Comparison of ENCODE assay signal across 1 cellular context in the genomic region with DNA sequence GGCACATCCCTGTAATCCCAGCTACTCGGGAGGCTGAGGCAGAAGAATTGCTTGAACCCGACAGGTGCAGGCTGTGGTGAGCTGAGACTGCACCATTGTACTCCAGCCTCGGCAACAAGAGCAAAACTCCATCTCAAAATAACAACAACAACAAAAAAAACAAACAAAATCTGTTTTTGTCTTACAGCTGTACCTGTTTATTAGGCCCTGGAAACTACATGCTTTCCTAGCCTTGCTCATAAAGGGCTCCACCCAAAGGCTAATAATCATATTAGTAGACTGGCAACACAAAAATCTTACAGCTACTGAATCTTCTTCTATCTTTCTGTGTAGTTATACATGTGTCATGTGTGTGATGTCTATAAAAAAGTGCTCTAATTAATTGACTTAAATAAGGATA.
TF ChIP-seq lines count a peak whose summit lies in the region.

No MANE protein-coding gene starts in this region.

TF ChIP-seq in HepG2, 621 proteins besides CTCF, POLR2A, EP300 and RAD21 (continued from another document):
- TF ChIP-seq, protein P1, sequence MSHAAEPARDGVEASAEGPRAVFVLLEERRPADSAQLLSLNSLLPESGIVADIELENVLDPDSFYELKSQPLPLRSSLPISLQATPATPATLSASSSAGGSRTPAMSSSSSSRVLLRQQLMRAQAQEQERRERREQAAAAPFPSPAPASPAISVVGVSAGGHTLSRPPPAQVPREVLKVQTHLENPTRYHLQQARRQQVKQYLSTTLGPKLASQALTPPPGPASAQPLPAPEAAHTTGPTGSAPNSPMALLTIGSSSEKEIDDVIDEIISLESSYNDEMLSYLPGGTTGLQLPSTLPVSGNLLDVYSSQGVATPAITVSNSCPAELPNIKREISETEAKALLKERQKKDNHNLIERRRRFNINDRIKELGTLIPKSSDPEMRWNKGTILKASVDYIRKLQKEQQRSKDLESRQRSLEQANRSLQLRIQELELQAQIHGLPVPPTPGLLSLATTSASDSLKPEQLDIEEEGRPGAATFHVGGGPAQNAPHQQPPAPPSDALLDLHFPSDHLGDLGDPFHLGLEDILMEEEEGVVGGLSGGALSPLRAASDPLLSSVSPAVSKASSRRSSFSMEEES (CRISPR knock-in tag; IDR thresholded peaks at IDR 0.05), result no peak
- TF ChIP-seq HMGA1 (CRISPR knock-in tag; conservative IDR thresholded peaks at IDR 0.05), result no peak
